20 cellular contexts compared by ENCODE assay signal in genomic region chr3:140439527-140439926, GRCh38.
"Had no signal": no experiment of that assay in that cellular context is flagged by ENCODE, and none has a peak within 500 bp of the region (broad histone marks: within the 10 kb centered on the region; RNA-seq: fewer than 3 reads in every experiment).

No MANE protein-coding gene starts in this region.

- DNase-seq: KBM-7, MV-4-11, NCI-H1048, NCI-H1105, NCI-H1417, NCI-H1436 treated with DMSO at 0.1 percent for 48 hours, NCI-H1694, NCI-H187 treated with DMSO at 0.1 percent for 48 hours, NCI-H2029 treated with DMSO at 0.1 percent for 48 hours, NCI-H2171 treated with DMSO at 0.1 percent for 48 hours, NCI-H345, NCI-H510A treated with DMSO at 0.1 percent for 48 hours, NCI-H526, SHP77, SK-N-SH, SW 1271, T-cell had no signal

- H3K9me3 ChIP-seq: SK-N-SH had no signal

- H3K27ac ChIP-seq: HL-60, RWPE1 had no signal

- H3K9me3 Mint-ChIP-seq: T-cell had no signal

- H3K27ac Mint-ChIP-seq: T-cell had no signal

- H3K36me3 Mint-ChIP-seq: T-cell had no signal

- H3K4me3 Mint-ChIP-seq: T-cell had no signal

- ATAC-seq: Panc1, T-cell had no signal

- H3K4me1 Mint-ChIP-seq: T-cell had no signal
